14 cellular contexts compared by ENCODE assay signal in the genomic region with DNA sequence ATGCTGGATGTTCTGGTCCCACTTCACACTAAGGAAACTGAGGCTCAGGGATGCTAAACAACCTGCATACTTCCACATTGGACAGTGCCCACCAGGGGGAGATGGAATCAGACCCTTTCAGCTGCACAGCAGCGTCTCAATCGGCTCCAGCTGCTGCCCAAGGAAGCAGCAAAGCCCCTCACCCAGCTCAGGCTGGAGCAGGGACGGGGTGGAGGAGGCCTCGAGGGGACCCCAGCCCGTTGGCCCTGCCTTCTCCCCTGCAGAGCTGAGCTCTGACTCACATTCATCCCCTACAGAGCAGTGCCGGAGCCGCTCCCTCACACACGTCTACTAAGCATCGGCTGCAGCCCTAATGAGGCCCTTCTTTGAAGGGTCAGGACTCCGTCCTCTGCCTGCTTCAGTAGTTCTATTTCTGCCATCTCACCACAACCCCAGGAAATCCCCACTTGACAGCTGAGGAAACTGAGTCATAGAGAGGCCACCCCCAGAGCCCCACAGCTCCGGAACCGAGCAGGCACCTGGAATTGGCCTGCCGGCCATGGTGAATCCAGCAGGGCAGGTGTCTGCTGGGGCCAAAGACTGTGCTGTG. TPM values are rescaled to one million over a fixed set of nuclear protein-coding genes. Genes with fewer than 3 reads are reported as not detected.
DNase-seq lines count a peak whose midpoint lies in the region; ATAC-seq and TF ChIP-seq lines count a peak whose summit lies in the region.
"Had no signal": no experiment of that assay in that cellular context is flagged by ENCODE, and none has a peak within 500 bp of the region (broad histone marks: within the 10 kb centered on the region; RNA-seq: fewer than 3 reads in every experiment).

No MANE protein-coding gene starts in this region.

- H3K27me3 Mint-ChIP-seq in CD4-positive, alpha-beta T cell = no peaks in the 10 kb centered on the region
- H3K27me3 Mint-ChIP-seq in activated naive CD8-positive, alpha-beta T cell treated with anti-CD3 and anti-CD28 coated beads, Interleukin-2, amount 10 ng/mL, durations not matched to agents 7 days and 5 days = no peaks in the 10 kb centered on the region
- peaks cover 4% of the 10 kb centered on the region for H3K27me3 Mint-ChIP-seq in nephron (ENCODE audit: low read depth)

- peaks cover 67% of the 10 kb centered on the region for H3K4me1 Mint-ChIP-seq in CD4-positive, alpha-beta T cell (ENCODE audit: low read depth)
- H3K4me1 Mint-ChIP-seq in activated naive CD8-positive, alpha-beta T cell treated with anti-CD3 and anti-CD28 coated beads, Interleukin-2, amount 10 ng/mL, durations not matched to agents 7 days and 5 days = peaks cover 22% of the 10 kb centered on the region
- H3K4me1 Mint-ChIP-seq in nephron = peaks cover 16% of the 10 kb centered on the region

- no peak for DNase-seq in CD4-positive, alpha-beta T cell
- DNase-seq in activated naive CD8-positive, alpha-beta T cell treated with anti-CD3 and anti-CD28 coated beads, Interleukin-2, amount 10 ng/mL, durations not matched to agents 7 days and 5 days = no peak
- DNase-seq in cerebellar nuclear complex (lab: John Stamatoyannopoulos, UW) (no peak), SHP77 treated with DMSO at 0.1 percent for 48 hours (lab: John Stamatoyannopoulos, UW) (no peak), RPMI8226 (no peak)
- DNase-seq: aorta, NCI-H1417, NCI-H446, trophoblast cell had no signal

- peak; percentile 28 for TF ChIP-seq CTCF in CD4-positive, alpha-beta T cell (IDR thresholded peaks at IDR 0.05)
- peak; percentile 20; the same call in 1 of the 2 replicates for TF ChIP-seq CTCF in GM12874 (IDR thresholded peaks at IDR 0.05; ENCODE audit: insufficient read depth, low read depth, low read length)
- TF ChIP-seq CTCF in nephron (IDR thresholded peaks at IDR 0.05; ENCODE audit: unreplicated experiment in 3 of 3) = peak in 2 of 3 experiments; percentile 39 to 45

- H3K36me3 Mint-ChIP-seq in CD4-positive, alpha-beta T cell (ENCODE audit: low read depth) = peaks cover 38% of the 10 kb centered on the region
- peaks cover 11% of the 10 kb centered on the region for H3K36me3 Mint-ChIP-seq in activated naive CD8-positive, alpha-beta T cell treated with anti-CD3 and anti-CD28 coated beads, Interleukin-2, amount 10 ng/mL, durations not matched to agents 7 days and 5 days
- H3K36me3 Mint-ChIP-seq in nephron (ENCODE audit: low read depth) = no peaks in the 10 kb centered on the region

- CTCF ChIA-PET in CD4-positive, alpha-beta T cell (lab: Charles Lee) = interaction anchor here (0.5 to 2.4 kb wide), 5 partner anchors 9 to 80 kb away, joined by 3 to 6 read pairs (median 4); no protein-coding TSS in a partner anchor

- ATAC-seq in CD4-positive, alpha-beta T cell (ENCODE audit: poor library complexity) = no peak
- ATAC-seq in activated naive CD8-positive, alpha-beta T cell treated with anti-CD3 and anti-CD28 coated beads, Interleukin-2, amount 10 ng/mL, durations not matched to agents 7 days and 5 days (ENCODE audit: low read depth) = no peak
- no peak for ATAC-seq in HG03175 (IDR thresholded peaks at IDR 0.05; ENCODE audit: unreplicated experiment)

- H3K27ac Mint-ChIP-seq in CD4-positive, alpha-beta T cell = peak overlapping the region; percentile 85
- H3K27ac Mint-ChIP-seq in activated naive CD8-positive, alpha-beta T cell treated with anti-CD3 and anti-CD28 coated beads, Interleukin-2, amount 10 ng/mL, durations not matched to agents 7 days and 5 days = peak overlapping the region; percentile 21
- no peak overlapping the region for H3K27ac Mint-ChIP-seq in nephron

- intact Hi-C loops in CD4-positive, alpha-beta T cell (cut with DNase I, micrococcal nuclease) = no loop called here

- POLR2A ChIA-PET in CD4-positive, alpha-beta T cell (lab: Charles Lee) = interaction anchor here (1.0 to 6.9 kb wide), 12 partner anchors 10 to 82 kb away, joined by 3 to 92 read pairs (median 6); no protein-coding TSS in a partner anchor
- POLR2A ChIA-PET in activated naive CD8-positive, alpha-beta T cell treated with anti-CD3 and anti-CD28 coated beads, Interleukin-2, amount 10 ng/mL, durations not matched to agents 7 days and 5 days (lab: Charles Lee) = interaction anchor here (1.4 to 3.1 kb wide), 3 partner anchors 16 to 27 kb away, joined by 4 to 7 read pairs (median 6); no protein-coding TSS in a partner anchor

- H3K4me3 Mint-ChIP-seq in CD4-positive, alpha-beta T cell = no peak overlapping the region
- H3K4me3 Mint-ChIP-seq in activated naive CD8-positive, alpha-beta T cell treated with anti-CD3 and anti-CD28 coated beads, Interleukin-2, amount 10 ng/mL, durations not matched to agents 7 days and 5 days = no peak overlapping the region
- H3K4me3 Mint-ChIP-seq in nephron = no peak overlapping the region

- peak overlapping the region; percentile 41 for H3K27ac ChIP-seq in CD4-positive, alpha-beta T cell (ENCODE audit: low read depth, low read length)
- H3K27ac ChIP-seq: C4-2B had no signal

- H3K9me3 Mint-ChIP-seq in CD4-positive, alpha-beta T cell = no peaks in the 10 kb centered on the region
- H3K9me3 Mint-ChIP-seq in activated naive CD8-positive, alpha-beta T cell treated with anti-CD3 and anti-CD28 coated beads, Interleukin-2, amount 10 ng/mL, durations not matched to agents 7 days and 5 days = no peaks in the 10 kb centered on the region
- no peaks in the 10 kb centered on the region for H3K9me3 Mint-ChIP-seq in nephron

- no peaks in the 10 kb centered on the region for H3K9me3 ChIP-seq in CD4-positive, alpha-beta T cell (ENCODE audit: control insufficient read depth, low read length)
- H3K9me3 ChIP-seq: left lung had no signal

- no peaks in the 10 kb centered on the region for H3K27me3 ChIP-seq in CD4-positive, alpha-beta T cell (ENCODE audit: control insufficient read depth, insufficient read depth, low read length)
- H3K27me3 ChIP-seq: left lung had no signal

RNA-seq across cellular contexts. Expression of a gene that starts 21.5 kb away (rescaled TPM):
- 10 to 100 TPM; 33.9 to 35.6 TPM for total RNA-seq in CD4-positive, alpha-beta T cell
- total RNA-seq in activated naive CD8-positive, alpha-beta T cell treated with anti-CD3 and anti-CD28 coated beads, Interleukin-2, amount 10 ng/mL, durations not matched to agents 7 days and 5 days = 10 to 100 TPM; 68.0 to 70.4 TPM

RNA-seq across cellular contexts. Expression of a gene that starts 59.0 kb away (rescaled TPM):
- total RNA-seq in CD4-positive, alpha-beta T cell = 10 to 100 TPM; 38.8 to 39.2 TPM
- 10 to 100 TPM; 68.1 to 68.2 TPM for total RNA-seq in activated naive CD8-positive, alpha-beta T cell treated with anti-CD3 and anti-CD28 coated beads, Interleukin-2, amount 10 ng/mL, durations not matched to agents 7 days and 5 days

Comparison
In these comparisons a context has a peak if more than half of its experiments do, and no peak if none do; other contexts are left out.
1. H3K27ac Mint-ChIP-seq: peak in CD4-positive, alpha-beta T cell (single experiment) and activated naive CD8-positive, alpha-beta T cell treated with anti-CD3 and anti-CD28 coated beads, Interleukin-2, amount 10 ng/mL, durations not matched to agents 7 days and 5 days (single experiment); none in nephron (0 of 3).
2. Peak in every context shown above with its lines, with median percentiles within 50 percentile points of each other: CTCF ChIP-seq.